Comparison of ENCODE assay signal across 14 cellular contexts in genomic region chr2:226179010-226179409, GRCh38.
"Had no signal": no experiment of that assay in that cellular context is flagged by ENCODE, and none has a peak within 500 bp of the region (broad histone marks: within the 10 kb centered on the region; RNA-seq: fewer than 3 reads in every experiment).

No MANE protein-coding gene starts in this region.

- H3K4me1 ChIP-seq: colonic mucosa, esophagus squamous epithelium, lower lobe of right lung, pancreas had no signal

- ATAC-seq: activated naive CD4-positive, alpha-beta T cell treated with anti-CD3 and anti-CD28 coated beads, Interleukin-2, amount 50 U/mL, for 72 hours; activated T-cell treated with anti-CD3 and anti-CD28 coated beads, Interleukin-2, amount 50 U/mL, for 72 hours; left cardiac atrium; lower lobe of right lung; pancreas; stimulated activated effector memory CD8-positive, alpha-beta T cell treated with anti-CD3 and anti-CD28 coated beads, Interleukin-12 subunit alpha, Interleukin-12 subunit beta, amount 100 ng/mL, for 72 hours had no signal

- H3K27ac Mint-ChIP-seq: activated CD4-positive, alpha-beta T cell treated with anti-CD3 and anti-CD28 coated beads, Interleukin-2, amount 10 ng/mL, durations not matched to agents 7 days and 5 days; activated naive CD4-positive, alpha-beta T cell treated with anti-CD3 and anti-CD28 coated beads, Interleukin-2, amount 50 U/mL, for 72 hours; activated T-cell treated with anti-CD3 and anti-CD28 coated beads, Interleukin-2, amount 50 U/mL, for 72 hours; mesothelial cell of epicardium; stimulated activated effector memory CD8-positive, alpha-beta T cell treated with anti-CD3 and anti-CD28 coated beads, Interleukin-12 subunit alpha, Interleukin-12 subunit beta, amount 100 ng/mL, for 72 hours had no signal

- H3K27ac ChIP-seq: colonic mucosa, esophagus squamous epithelium, lower lobe of right lung, pancreas, thoracic aorta had no signal

- H3K36me3 Mint-ChIP-seq: mesothelial cell of epicardium; stimulated activated effector memory CD8-positive, alpha-beta T cell treated with anti-CD3 and anti-CD28 coated beads, Interleukin-12 subunit alpha, Interleukin-12 subunit beta, amount 100 ng/mL, for 72 hours had no signal

- H3K4me1 Mint-ChIP-seq: activated CD4-positive, alpha-beta T cell treated with anti-CD3 and anti-CD28 coated beads, Interleukin-2, amount 10 ng/mL, durations not matched to agents 7 days and 5 days; mesothelial cell of epicardium; stimulated activated effector memory CD8-positive, alpha-beta T cell treated with anti-CD3 and anti-CD28 coated beads, Interleukin-12 subunit alpha, Interleukin-12 subunit beta, amount 100 ng/mL, for 72 hours had no signal

- DNase-seq: activated CD4-positive, alpha-beta T cell treated with anti-CD3 and anti-CD28 coated beads, Interleukin-2, amount 10 ng/mL, durations not matched to agents 7 days and 5 days; activated CD8-positive, alpha-beta memory T cell treated with anti-CD3 and anti-CD28 coated beads, Interleukin-2, amount 50 U/mL, for 48 hours; activated gamma-delta T cell; activated T-cell treated with anti-CD3 and anti-CD28 coated beads, Interleukin-2, amount 50 U/mL, for 72 hours; caudate nucleus; colonic mucosa; esophagus squamous epithelium; left cardiac atrium; lower lobe of right lung; pancreas had no signal

- H3K4me3 Mint-ChIP-seq: activated CD4-positive, alpha-beta T cell treated with anti-CD3 and anti-CD28 coated beads, Interleukin-2, amount 10 ng/mL, durations not matched to agents 7 days and 5 days; activated T-cell treated with anti-CD3 and anti-CD28 coated beads, Interleukin-2, amount 50 U/mL, for 72 hours; mesothelial cell of epicardium; stimulated activated effector memory CD8-positive, alpha-beta T cell treated with anti-CD3 and anti-CD28 coated beads, Interleukin-12 subunit alpha, Interleukin-12 subunit beta, amount 100 ng/mL, for 72 hours had no signal

- H3K27me3 Mint-ChIP-seq: activated CD4-positive, alpha-beta T cell treated with anti-CD3 and anti-CD28 coated beads, Interleukin-2, amount 10 ng/mL, durations not matched to agents 7 days and 5 days had no signal

- H3K27me3 ChIP-seq: colonic mucosa, esophagus squamous epithelium, pancreas had no signal

- H3K4me3 ChIP-seq: colonic mucosa, esophagus squamous epithelium, lower lobe of right lung, pancreas, thoracic aorta had no signal

- H3K36me3 ChIP-seq: colonic mucosa, esophagus squamous epithelium, lower lobe of right lung, pancreas, thoracic aorta had no signal

- H3K9me3 ChIP-seq: colonic mucosa, pancreas, thoracic aorta had no signal
